Comparison of ENCODE assay signal across 11 cellular contexts in the genomic region with DNA sequence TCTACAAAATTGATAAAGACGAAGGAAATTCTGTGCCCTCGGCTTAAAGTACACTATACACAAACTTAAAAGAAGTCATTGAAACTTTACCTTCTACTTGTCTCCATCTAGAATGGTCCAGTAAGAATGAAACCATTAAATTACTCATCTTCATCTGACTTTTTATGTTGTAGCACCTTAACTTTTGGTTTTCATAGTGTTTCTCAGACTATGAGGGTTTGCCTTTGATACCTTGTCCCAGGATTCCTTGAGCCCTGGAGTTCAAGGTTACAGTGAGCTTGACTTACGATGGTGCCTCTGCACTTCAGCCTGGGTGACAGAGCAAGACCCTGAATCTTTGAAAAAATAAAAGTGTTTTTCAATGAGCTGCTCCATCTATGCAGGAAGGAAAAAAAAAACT.
DNase-seq lines count a peak whose midpoint lies in the region; ATAC-seq, FAIRE-seq and TF ChIP-seq lines count a peak whose summit lies in the region.
"Had no signal": no experiment of that assay in that cellular context is flagged by ENCODE, and none has a peak within 500 bp of the region (broad histone marks: within the 10 kb centered on the region; RNA-seq: fewer than 3 reads in every experiment).

No MANE protein-coding gene starts in this region.

- H3K27ac ChIP-seq in substantia nigra (ENCODE audit: low read depth, low read length, poor library complexity, severe bottlenecking) = no peak overlapping the region
- H3K27ac ChIP-seq: ascending aorta had no signal

- H3K4me3 Mint-ChIP-seq in activated T-helper 1 cell treated with anti-CD3 and anti-CD28 coated beads, Interleukin-12 subunit alpha, Interleukin-12 subunit beta, Interleukin-2, Interleukin-4 antibody, amounts not matched to agents 30 ng/mL and 10 ng/mL and 1 ng/mL, durations not matched to agents 14 hours and 24 hours and 36 hours = peak overlapping the region; percentile 71

- H3K4me1 Mint-ChIP-seq in activated T-helper 1 cell treated with anti-CD3 and anti-CD28 coated beads, Interleukin-12 subunit alpha, Interleukin-12 subunit beta, Interleukin-2, Interleukin-4 antibody, amounts not matched to agents 30 ng/mL and 10 ng/mL and 1 ng/mL, durations not matched to agents 14 hours and 24 hours and 36 hours (ENCODE audit: low read depth) = peaks cover 79% of the 10 kb centered on the region

- ATAC-seq in GM19397 (IDR thresholded peaks at IDR 0.05; ENCODE audit: unreplicated experiment) = peak; percentile 61
- peak; percentile 73 for ATAC-seq in HG03025 (IDR thresholded peaks at IDR 0.05; ENCODE audit: low FRiP score, unreplicated experiment)

- peak; percentile 61 for DNase-seq in GM13976 (ENCODE audit: low spot score)
- no peak for DNase-seq in activated T-helper 1 cell treated with anti-CD3 and anti-CD28 coated beads, Interleukin-12 subunit alpha, Interleukin-12 subunit beta, Interleukin-2, Interleukin-4 antibody, amounts not matched to agents 30 ng/mL and 10 ng/mL and 1 ng/mL, durations not matched to agents 14 hours and 24 hours and 36 hours (ENCODE audit: low spot score)
- no peak for DNase-seq in urothelium cell line (ENCODE audit: low spot score)
- no peak for DNase-seq in NCI-H2029 treated with DMSO at 0.1 percent for 48 hours (lab: John Stamatoyannopoulos, UW)
- no peak for DNase-seq in central memory CD4-positive, alpha-beta T cell
- DNase-seq in substantia nigra (lab: John Stamatoyannopoulos, UW) = no peak
- DNase-seq: Calu3; stimulated activated CD4-positive, alpha-beta T cell treated with anti-CD3 and anti-CD28 coated beads, Interleukin-2, amount 100 ng/mL, for 24 hours had no signal

- peaks cover 5% of the 10 kb centered on the region for H3K9me3 Mint-ChIP-seq in activated T-helper 1 cell treated with anti-CD3 and anti-CD28 coated beads, Interleukin-12 subunit alpha, Interleukin-12 subunit beta, Interleukin-2, Interleukin-4 antibody, amounts not matched to agents 30 ng/mL and 10 ng/mL and 1 ng/mL, durations not matched to agents 14 hours and 24 hours and 36 hours

- in situ Hi-C loops in GM13976 (cut with MboI; ENCODE audit: low sequenced_read_pairs, unreplicated experiment) = loop anchor here (25.0 kb wide), 1 partner anchor 234 kb away; the partner anchor contains the start of genes HINT1 and LYRM7

- no peaks in the 10 kb centered on the region for H3K27me3 Mint-ChIP-seq in activated T-helper 1 cell treated with anti-CD3 and anti-CD28 coated beads, Interleukin-12 subunit alpha, Interleukin-12 subunit beta, Interleukin-2, Interleukin-4 antibody, amounts not matched to agents 30 ng/mL and 10 ng/mL and 1 ng/mL, durations not matched to agents 14 hours and 24 hours and 36 hours (ENCODE audit: insufficient read depth)

- intact Hi-C loops in activated T-helper 1 cell treated with anti-CD3 and anti-CD28 coated beads, Interleukin-12 subunit alpha, Interleukin-12 subunit beta, Interleukin-2, Interleukin-4 antibody, amounts not matched to agents 30 ng/mL and 10 ng/mL and 1 ng/mL, durations not matched to agents 14 hours and 24 hours and 36 hours (cut with micrococcal nuclease) = loop anchor here (1.0 to 10.0 kb wide), 7 partner anchors 17 to 329 kb away; partner anchors contain the start of gene RAPGEF6

- no peak for TF ChIP-seq CTCF in GM13976 (IDR thresholded peaks at IDR 0.05; ENCODE audit: borderline replicate concordance, control extremely low read depth, extremely low read depth, insufficient read depth, missing control alignments)

- FAIRE-seq in urothelium cell line (lab: Jason Lieb, UNC) = no peak

- H3K36me3 Mint-ChIP-seq in activated T-helper 1 cell treated with anti-CD3 and anti-CD28 coated beads, Interleukin-12 subunit alpha, Interleukin-12 subunit beta, Interleukin-2, Interleukin-4 antibody, amounts not matched to agents 30 ng/mL and 10 ng/mL and 1 ng/mL, durations not matched to agents 14 hours and 24 hours and 36 hours (ENCODE audit: low read depth) = peaks cover 76% of the 10 kb centered on the region

- peak overlapping the region; percentile 95 for H3K27ac Mint-ChIP-seq in activated T-helper 1 cell treated with anti-CD3 and anti-CD28 coated beads, Interleukin-12 subunit alpha, Interleukin-12 subunit beta, Interleukin-2, Interleukin-4 antibody, amounts not matched to agents 30 ng/mL and 10 ng/mL and 1 ng/mL, durations not matched to agents 14 hours and 24 hours and 36 hours
